In genomic region chr22:23119492-23120414, GRCh38 we compare ENCODE assay signal across 9 cellular contexts. TPM values are rescaled to one million over a fixed set of nuclear protein-coding genes. Genes with fewer than 3 reads are reported as not detected.
DNase-seq lines count a peak whose midpoint lies in the region; ATAC-seq and TF ChIP-seq lines count a peak whose summit lies in the region.
"Had no signal": no experiment of that assay in that cellular context is flagged by ENCODE, and none has a peak within 500 bp of the region (broad histone marks: within the 10 kb centered on the region; RNA-seq: fewer than 3 reads in every experiment).

No MANE protein-coding gene starts in this region.

- no peak for TF ChIP-seq CTCF in neural crest cell (conservative IDR thresholded peaks at IDR 0.05)

- H3K27me3 ChIP-seq in BLaER1: no peaks in the 10 kb centered on the region

- H3K36me3 Mint-ChIP-seq in neural crest cell (ENCODE audit: low read depth): no peaks in the 10 kb centered on the region

- H3K36me3 ChIP-seq in BLaER1: peaks cover 27% of the 10 kb centered on the region; the same call in 1 of the 2 replicates

- peaks cover 7% of the 10 kb centered on the region; the same call in 1 of the 2 replicates for H4K20me1 ChIP-seq in BLaER1

- no peaks in the 10 kb centered on the region for H3K9me3 Mint-ChIP-seq in neural crest cell

- H3K4me1 Mint-ChIP-seq in neural crest cell: no peaks in the 10 kb centered on the region

- peak overlapping the region; percentile 82 for H3K27ac Mint-ChIP-seq in neural crest cell (ENCODE audit: unreplicated experiment)

- 0 out of 2 replicates have a peak overlapping the region, but pooled peaks have one; percentile 48 for H3K9ac ChIP-seq in BLaER1

- H3K4me1 ChIP-seq in BLaER1: peaks cover 79% of the 10 kb centered on the region

- peak overlapping the region; percentile 84 for H3K27ac ChIP-seq in BLaER1

- no peak overlapping the region for H3K4me3 ChIP-seq in BLaER1

- DNase-seq in T-helper 22 cell (ENCODE audit: low read depth) (peak; percentile 46), neural crest cell (ENCODE audit: low read depth, low spot score) (no peak), CD1c-positive myeloid dendritic cell (ENCODE audit: extremely low spot score) (no peak), NCI-H146 treated with DMSO at 0.1 percent for 48 hours (lab: John Stamatoyannopoulos, UW; ENCODE audit: unreplicated experiment) (no peak)
- peak; percentile 63 for DNase-seq in activated naive CD4-positive, alpha-beta T cell treated with Interleukin-2 at 50 U/mL for 16 hours
- DNase-seq: ACHN had no signal

- H3K4me3 Mint-ChIP-seq in neural crest cell: no peak overlapping the region

- no peaks in the 10 kb centered on the region for H3K27me3 Mint-ChIP-seq in neural crest cell (ENCODE audit: low read depth)

- no peak for ATAC-seq in GM21390 (IDR thresholded peaks at IDR 0.05; ENCODE audit: unreplicated experiment)
- ATAC-seq in GM19324 (IDR thresholded peaks at IDR 0.05; ENCODE audit: low FRiP score, unreplicated experiment): no peak

- H3K4me2 ChIP-seq in BLaER1: peak overlapping the region; percentile 94

- H3K9me3 ChIP-seq in BLaER1: no peaks in the 10 kb centered on the region

RNA-seq across cellular contexts. Expression of gene RSPH14, which starts 22.0 kb away (rescaled TPM):
- 0.86 and 2.9 TPM in 2 replicates for total RNA-seq in neural crest cell

RNA-seq across cellular contexts. Expression of gene RAB36, which starts 25.5 kb away (rescaled TPM):
- 13.5 and 14.4 TPM in 2 replicates for total RNA-seq in neural crest cell

RNA-seq across cellular contexts. Expression of gene GNAZ, which starts 49.4 kb away (rescaled TPM):
- 25.2 and 25.5 TPM in 2 replicates for total RNA-seq in neural crest cell

Comparison
In these comparisons a context has a peak if more than half of its experiments do, and no peak if none do; other contexts are left out.
1. DNase-seq: peak in T-helper 22 cell (single experiment) and activated naive CD4-positive, alpha-beta T cell treated with Interleukin-2 at 50 U/mL for 16 hours (single experiment); none in neural crest cell (single experiment), CD1c-positive myeloid dendritic cell (single experiment) and NCI-H146 treated with DMSO at 0.1 percent for 48 hours (single experiment).